1 cellular context compared by ENCODE assay signal in genomic region chr19:45878043-45878794, GRCh38.
TF ChIP-seq lines count a peak whose summit lies in the region.

No MANE protein-coding gene starts in this region.

TF ChIP-seq in liver, 16 proteins besides CTCF, POLR2A, EP300 and RAD21 (continued from another document):
- TF ChIP-seq, protein P1, sequence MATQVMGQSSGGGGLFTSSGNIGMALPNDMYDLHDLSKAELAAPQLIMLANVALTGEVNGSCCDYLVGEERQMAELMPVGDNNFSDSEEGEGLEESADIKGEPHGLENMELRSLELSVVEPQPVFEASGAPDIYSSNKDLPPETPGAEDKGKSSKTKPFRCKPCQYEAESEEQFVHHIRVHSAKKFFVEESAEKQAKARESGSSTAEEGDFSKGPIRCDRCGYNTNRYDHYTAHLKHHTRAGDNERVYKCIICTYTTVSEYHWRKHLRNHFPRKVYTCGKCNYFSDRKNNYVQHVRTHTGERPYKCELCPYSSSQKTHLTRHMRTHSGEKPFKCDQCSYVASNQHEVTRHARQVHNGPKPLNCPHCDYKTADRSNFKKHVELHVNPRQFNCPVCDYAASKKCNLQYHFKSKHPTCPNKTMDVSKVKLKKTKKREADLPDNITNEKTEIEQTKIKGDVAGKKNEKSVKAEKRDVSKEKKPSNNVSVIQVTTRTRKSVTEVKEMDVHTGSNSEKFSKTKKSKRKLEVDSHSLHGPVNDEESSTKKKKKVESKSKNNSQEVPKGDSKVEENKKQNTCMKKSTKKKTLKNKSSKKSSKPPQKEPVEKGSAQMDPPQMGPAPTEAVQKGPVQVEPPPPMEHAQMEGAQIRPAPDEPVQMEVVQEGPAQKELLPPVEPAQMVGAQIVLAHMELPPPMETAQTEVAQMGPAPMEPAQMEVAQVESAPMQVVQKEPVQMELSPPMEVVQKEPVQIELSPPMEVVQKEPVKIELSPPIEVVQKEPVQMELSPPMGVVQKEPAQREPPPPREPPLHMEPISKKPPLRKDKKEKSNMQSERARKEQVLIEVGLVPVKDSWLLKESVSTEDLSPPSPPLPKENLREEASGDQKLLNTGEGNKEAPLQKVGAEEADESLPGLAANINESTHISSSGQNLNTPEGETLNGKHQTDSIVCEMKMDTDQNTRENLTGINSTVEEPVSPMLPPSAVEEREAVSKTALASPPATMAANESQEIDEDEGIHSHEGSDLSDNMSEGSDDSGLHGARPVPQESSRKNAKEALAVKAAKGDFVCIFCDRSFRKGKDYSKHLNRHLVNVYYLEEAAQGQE (IDR thresholded peaks at IDR 0.05) = peak; percentile 86
- peak; percentile 97 for TF ChIP-seq FOXA1 (IDR thresholded peaks at IDR 0.05)
